8 cellular contexts compared by ENCODE assay signal in the genomic region with DNA sequence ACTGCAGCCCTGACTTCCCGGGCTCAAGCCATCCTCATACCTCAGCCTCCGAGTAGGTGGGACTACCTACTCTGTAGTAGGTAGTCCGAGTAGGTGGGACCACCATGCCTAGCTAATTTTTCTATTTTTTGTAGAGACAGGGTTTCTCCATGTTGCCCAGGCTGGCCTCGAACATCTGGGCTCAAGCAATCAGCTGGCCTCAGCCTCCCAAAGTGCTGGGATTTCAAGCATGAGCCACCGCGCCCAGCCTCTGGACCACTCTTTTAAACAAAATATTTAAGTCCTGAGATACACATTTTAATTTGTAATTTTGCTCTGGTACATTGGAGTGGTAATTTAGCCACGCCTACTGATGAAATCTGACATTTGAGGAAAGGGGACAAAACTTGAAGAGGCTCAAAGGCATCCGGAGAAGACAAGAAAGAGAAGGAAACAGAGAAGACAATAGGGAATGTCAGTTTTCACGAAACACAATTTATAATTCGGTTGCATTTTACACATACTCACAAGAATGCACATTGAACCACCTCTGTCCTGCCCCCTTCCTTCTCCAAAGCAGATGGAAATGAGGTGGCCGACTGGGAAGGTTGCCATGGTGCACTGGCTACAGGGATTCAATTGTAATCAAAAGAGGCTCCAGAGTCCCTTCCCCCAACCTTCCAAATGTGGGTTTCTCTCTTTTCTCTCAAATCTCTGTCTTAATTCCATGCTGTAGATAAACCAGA. TPM values are rescaled to one million over a fixed set of nuclear protein-coding genes. Genes with fewer than 3 reads are reported as not detected.
DNase-seq lines count a peak whose midpoint lies in the region; ATAC-seq and TF ChIP-seq lines count a peak whose summit lies in the region.

No MANE protein-coding gene starts in this region.

- H2BK120ac ChIP-seq in mesenchymal stem cell (ENCODE audit: low read depth, low read length): no peak overlapping the region

- H3K79me1 ChIP-seq in mesenchymal stem cell (replicated peaks; ENCODE audit: low read length, poor library complexity, severe bottlenecking): no peaks in the 10 kb centered on the region

- H3K14ac ChIP-seq in mesenchymal stem cell (ENCODE audit: low read length in 2 of 2): no peak overlapping the region

- no peak overlapping the region for H3K4me3 ChIP-seq in BE2C (ENCODE audit: low read depth, low read length)
- peak overlapping the region in 1 of 2 experiments; percentile 36 for H3K4me3 ChIP-seq in mesenchymal stem cell (ENCODE audit: insufficient read depth in 1 of 2, low read depth in 1 of 2, low read length in 2 of 2)
- H3K4me3 ChIP-seq in Peyer's patch: no peak overlapping the region

- peak; percentile 56 for DNase-seq in BE2C
- peak; percentile 54 for DNase-seq in NCI-H2081 treated with DMSO at 0.1 percent for 48 hours (lab: John Stamatoyannopoulos, UW)
- DNase-seq in caudate nucleus (lab: John Stamatoyannopoulos, UW): peak in 49 of 61 donors; percentile 4 to 85 (median 53)
- peak; percentile 46 for DNase-seq in mesenchymal stem cell
- no peak for DNase-seq in Peyer's patch
- no peak for DNase-seq in activated T-cell treated with anti-CD3 and anti-CD28 coated beads, Interleukin-2, amount 50 U/mL, for 48 hours
- no peak for DNase-seq in GM19238 (ENCODE audit: insufficient read length, low spot score)

- peak overlapping the region in 1 of 2 experiments; percentile 33 for H3K4ac ChIP-seq in mesenchymal stem cell (ENCODE audit: low read depth in 1 of 2, low read length in 2 of 2)

- WGBS in mesenchymal stem cell: 67% methylated on average over 11 of the region's 11 CpGs

- peak overlapping the region; percentile 76 for H3K9ac ChIP-seq in mesenchymal stem cell (ENCODE audit: low read length)

- no peak overlapping the region for H2AFZ ChIP-seq in mesenchymal stem cell (ENCODE audit: low read depth, low read length)

- no peak for TF ChIP-seq POLR2A in Peyer's patch (IDR thresholded peaks at IDR 0.05)

- H3K4me2 ChIP-seq in mesenchymal stem cell (ENCODE audit: low read length, poor library complexity, severe bottlenecking): no peak overlapping the region

- no peak for TF ChIP-seq CTCF in BE2C (IDR thresholded peaks at IDR 0.05; ENCODE audit: low read depth, low read length)
- no peak for TF ChIP-seq CTCF in Peyer's patch (IDR thresholded peaks at IDR 0.05)

- H2BK12ac ChIP-seq in mesenchymal stem cell (ENCODE audit: low read length in 2 of 2): no peak overlapping the region

- no peak overlapping the region for H2AK5ac ChIP-seq in mesenchymal stem cell (ENCODE audit: low read length, severe bottlenecking)

- no peak overlapping the region for H2BK5ac ChIP-seq in mesenchymal stem cell (ENCODE audit: low read depth, low read length, poor library complexity, severe bottlenecking)

- H3K27me3 ChIP-seq in BE2C: no peaks in the 10 kb centered on the region
- no peaks in the 10 kb centered on the region for H3K27me3 ChIP-seq in mesenchymal stem cell (ENCODE audit: control insufficient read depth in 1 of 2, insufficient read depth in 1 of 2, low read length in 2 of 2)
- no peaks in the 10 kb centered on the region for H3K27me3 ChIP-seq in Peyer's patch

- no peak overlapping the region for H2BK15ac ChIP-seq in mesenchymal stem cell (ENCODE audit: low read depth, poor library complexity, severe bottlenecking)

- no peaks in the 10 kb centered on the region for H3K9me3 ChIP-seq in BE2C
- H3K9me3 ChIP-seq in mesenchymal stem cell (ENCODE audit: control insufficient read depth, low read length): no peaks in the 10 kb centered on the region
- no peaks in the 10 kb centered on the region for H3K9me3 ChIP-seq in Peyer's patch

- H4K8ac ChIP-seq in mesenchymal stem cell (ENCODE audit: low read length): no peak overlapping the region

- no peak overlapping the region for H3K23ac ChIP-seq in mesenchymal stem cell (ENCODE audit: low read length in 2 of 2)

- peak overlapping the region in 1 of 2 experiments; percentile 34 for H3K18ac ChIP-seq in mesenchymal stem cell (ENCODE audit: low read depth in 1 of 2, low read length in 2 of 2)

- no peak overlapping the region for H4K91ac ChIP-seq in mesenchymal stem cell (ENCODE audit: low read length)

- H3K36me3 ChIP-seq in BE2C (no peaks in the 10 kb centered on the region), mesenchymal stem cell (ENCODE audit: control insufficient read depth in 1 of 2, insufficient read depth in 2 of 2, low read depth in 1 of 2, low read length in 2 of 2) (no peaks in the 10 kb centered on the region), Peyer's patch (no peaks in the 10 kb centered on the region)

- H3K4me1 ChIP-seq in BE2C (peaks cover 8% of the 10 kb centered on the region), mesenchymal stem cell (ENCODE audit: control insufficient read depth, insufficient read depth, low read depth, low read length) (peaks cover 4% of the 10 kb centered on the region), Peyer's patch (peaks cover 0 to 11% (median 3%) of the 10 kb centered on the region in 4 donors)

- H3K27ac ChIP-seq in caudate nucleus (ENCODE audit: low read depth, low read length) (peak overlapping the region; percentile 27), mesenchymal stem cell (ENCODE audit: low read length, poor library complexity, severe bottlenecking) (no peak overlapping the region), Peyer's patch (no peak overlapping the region)

- no peak for ATAC-seq in HG03469 (IDR thresholded peaks at IDR 0.05; ENCODE audit: unreplicated experiment)

RNA-seq across cellular contexts. Expression of a gene that starts 9.7 kb away (rescaled TPM):
- 1,431 TPM for polyA plus RNA-seq in BE2C (2012; ENCODE audit: insufficient read depth, insufficient read length, low read depth)
- polyA plus RNA-seq in mesenchymal stem cell (2013, experiment 1 of 2): 656 TPM
- polyA plus RNA-seq in mesenchymal stem cell (2013, experiment 2 of 2): 667 TPM
- total RNA-seq in Peyer's patch: 10 to 100 TPM; 16.5 to 50.3 (median 37.0) TPM

Comparison
In these comparisons a context has a peak if more than half of its experiments do, and no peak if none do; other contexts are left out.
1. DNase-seq: peak in BE2C (single experiment), NCI-H2081 treated with DMSO at 0.1 percent for 48 hours (single experiment), caudate nucleus (49 of 61) and mesenchymal stem cell (single experiment); none in Peyer's patch (0 of 3), activated T-cell treated with anti-CD3 and anti-CD28 coated beads, Interleukin-2, amount 50 U/mL, for 48 hours (0 of 2) and GM19238 (single experiment).